Comparison of ENCODE assay signal across 1 cellular context in genomic region chr2:23596316-23596885, GRCh38.
TF ChIP-seq lines count a peak whose summit lies in the region.

No MANE protein-coding gene starts in this region.

TF ChIP-seq in SK-N-SH treated with all-trans-retinoic acid at 6 μM for 48 hours, 23 proteins besides CTCF, POLR2A, EP300 and RAD21 (continued from another document):
- TF ChIP-seq, protein P1, sequence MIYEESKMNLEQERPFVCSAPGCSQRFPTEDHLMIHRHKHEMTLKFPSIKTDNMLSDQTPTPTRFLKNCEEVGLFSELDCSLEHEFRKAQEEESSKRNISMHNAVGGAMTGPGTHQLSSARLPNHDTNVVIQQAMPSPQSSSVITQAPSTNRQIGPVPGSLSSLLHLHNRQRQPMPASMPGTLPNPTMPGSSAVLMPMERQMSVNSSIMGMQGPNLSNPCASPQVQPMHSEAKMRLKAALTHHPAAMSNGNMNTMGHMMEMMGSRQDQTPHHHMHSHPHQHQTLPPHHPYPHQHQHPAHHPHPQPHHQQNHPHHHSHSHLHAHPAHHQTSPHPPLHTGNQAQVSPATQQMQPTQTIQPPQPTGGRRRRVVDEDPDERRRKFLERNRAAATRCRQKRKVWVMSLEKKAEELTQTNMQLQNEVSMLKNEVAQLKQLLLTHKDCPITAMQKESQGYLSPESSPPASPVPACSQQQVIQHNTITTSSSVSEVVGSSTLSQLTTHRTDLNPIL (CRISPR knock-in tag; IDR thresholded peaks at IDR 0.05; ENCODE audit: low read depth): no peak
- no peak for TF ChIP-seq RARB (CRISPR knock-in tag; IDR thresholded peaks at IDR 0.05)
- TF ChIP-seq CSDC2 (CRISPR knock-in tag; IDR thresholded peaks at IDR 0.05): no peak
- no peak for TF ChIP-seq GLIS3 (CRISPR knock-in tag; IDR thresholded peaks at IDR 0.05)
- no peak for TF ChIP-seq ISL1 (CRISPR knock-in tag; IDR thresholded peaks at IDR 0.05)
